8 cellular contexts compared by ENCODE assay signal in genomic region chr2:179071810-179072355, GRCh38. TPM values are rescaled to one million over a fixed set of nuclear protein-coding genes. Genes with fewer than 3 reads are reported as not detected.
"Had no signal": no experiment of that assay in that cellular context is flagged by ENCODE, and none has a peak within 500 bp of the region (broad histone marks: within the 10 kb centered on the region; RNA-seq: fewer than 3 reads in every experiment).

No MANE protein-coding gene starts in this region.

- FAIRE-seq: H1, HepG2 had no signal

- DNase-seq: H7, HFFc6, KBM-7 had no signal

- ATAC-seq: GM23338, HCT116, HepG2 had no signal

RNA-seq across cellular contexts. Expression of gene CCDC141, which starts 21.9 kb away (rescaled TPM):
- total RNA-seq: HepG2, HT1080 had no signal
